Comparison of ENCODE assay signal across 18 cellular contexts in genomic region chr1:202121006-202121405, GRCh38. TPM values are rescaled to one million over a fixed set of nuclear protein-coding genes. Genes with fewer than 3 reads are reported as not detected.
DNase-seq lines count a peak whose midpoint lies in the region; ATAC-seq lines count a peak whose summit lies in the region.
"Had no signal": no experiment of that assay in that cellular context is flagged by ENCODE, and none has a peak within 500 bp of the region (broad histone marks: within the 10 kb centered on the region; RNA-seq: fewer than 3 reads in every experiment).

No MANE protein-coding gene starts in this region.

- no peak overlapping the region for H3K23ac ChIP-seq in mesendoderm (ENCODE audit: low read length)

- no peak overlapping the region for H2BK5ac ChIP-seq in mesendoderm (ENCODE audit: low read length)

- no peaks in the 10 kb centered on the region for H3K36me3 Mint-ChIP-seq in activated T-helper 17 cell treated with anti-CD3 and anti-CD28 coated beads, Interleukin-2, amount 50 U/mL, for 72 hours (ENCODE audit: low read depth)
- H3K36me3 Mint-ChIP-seq: CD8-positive, alpha-beta memory T cell had no signal

- no peak overlapping the region for H2AK5ac ChIP-seq in mesendoderm (ENCODE audit: low read length)

- no peaks in the 10 kb centered on the region for H3K9me2 ChIP-seq in GM23248 (ENCODE audit: insufficient read depth)

- H4K8ac ChIP-seq in mesendoderm (ENCODE audit: low read depth, low read length) = no peak overlapping the region

- H3F3A ChIP-seq in GM23248 (ENCODE audit: insufficient read depth) = no peaks in the 10 kb centered on the region

- in situ Hi-C loops in GM23248 (cut with MboI) = loop anchor here (25.0 kb wide), 1 partner anchor 234 kb away; the partner anchor contains the start of gene SHISA4

- H3K4me1 ChIP-seq in GM23248 (ENCODE audit: insufficient read depth) (no peaks in the 10 kb centered on the region), mesendoderm (ENCODE audit: control insufficient read depth, low read depth, low read length) (no peaks in the 10 kb centered on the region)
- H3K4me1 ChIP-seq: BLaER1 had no signal

- H3K4me1 Mint-ChIP-seq in activated T-helper 17 cell treated with anti-CD3 and anti-CD28 coated beads, Interleukin-2, amount 50 U/mL, for 72 hours = no peaks in the 10 kb centered on the region
- H3K4me1 Mint-ChIP-seq: CD8-positive, alpha-beta memory T cell had no signal

- no peaks in the 10 kb centered on the region for H3K9me3 ChIP-seq in GM23248 (ENCODE audit: low read depth)
- H3K9me3 ChIP-seq: BLaER1, Caco-2 had no signal

- no peak overlapping the region for H4K5ac ChIP-seq in mesendoderm (ENCODE audit: low read length)

- H3K27me3 ChIP-seq in GM23248 (replicated peaks; ENCODE audit: insufficient read depth) = no peaks in the 10 kb centered on the region; the same call in none of the 2 replicates
- no peaks in the 10 kb centered on the region for H3K27me3 ChIP-seq in mesendoderm (ENCODE audit: insufficient read depth, low read length, poor library complexity)
- H3K27me3 ChIP-seq: BLaER1 had no signal

- no peak overlapping the region for H2BK120ac ChIP-seq in mesendoderm (ENCODE audit: low read depth, low read length)

- no peaks in the 10 kb centered on the region for H3K79me1 ChIP-seq in mesendoderm (ENCODE audit: low read length)

- no peak overlapping the region for H3K4me3 Mint-ChIP-seq in activated T-helper 17 cell treated with anti-CD3 and anti-CD28 coated beads, Interleukin-2, amount 50 U/mL, for 72 hours
- H3K4me3 Mint-ChIP-seq: CD8-positive, alpha-beta memory T cell; HFFc6 had no signal

- no peak overlapping the region for H3K9ac ChIP-seq in GM23248
- no peak overlapping the region for H3K9ac ChIP-seq in mesendoderm (ENCODE audit: low read length)
- H3K9ac ChIP-seq: BLaER1 had no signal

- H3K27me3 Mint-ChIP-seq in activated T-helper 17 cell treated with anti-CD3 and anti-CD28 coated beads, Interleukin-2, amount 50 U/mL, for 72 hours = peaks cover 15% of the 10 kb centered on the region

- H3K27ac ChIP-seq in GM23248 (no peak overlapping the region), mesendoderm (ENCODE audit: low read depth, low read length) (no peak overlapping the region), substantia nigra (ENCODE audit: low read depth, low read length, poor library complexity, severe bottlenecking) (peak overlapping the region; percentile 49)
- H3K27ac ChIP-seq: BLaER1 had no signal

- WGBS in GM23248 (ENCODE audit: low coverage in 1 of 2, low lambda C conversion rate in 2 of 2, missing lambda C conversion rate in 2 of 2), 2 experiments = 54 to 57% methylated on average over 7 of the region's 7 CpGs
- no CpG with 5 or more reads among the region's 7 CpGs for WGBS in mesendoderm (ENCODE audit: extremely low coverage, insufficient coverage, low lambda C conversion rate)

- H3K4ac ChIP-seq in mesendoderm (ENCODE audit: low read depth, low read length) = no peak overlapping the region

- H2BK15ac ChIP-seq in mesendoderm (replicated peaks; ENCODE audit: low read depth) = no peak overlapping the region

- peak overlapping the region; percentile 17 for H3K56ac ChIP-seq in mesendoderm (ENCODE audit: low read length)

- peak overlapping the region; percentile 25 for H3K27ac Mint-ChIP-seq in activated T-helper 17 cell treated with anti-CD3 and anti-CD28 coated beads, Interleukin-2, amount 50 U/mL, for 72 hours
- H3K27ac Mint-ChIP-seq: CD8-positive, alpha-beta memory T cell; HFFc6 had no signal

- intact Hi-C loops in left cardiac atrium (cut with DNase I) = no loop called here

- no peak overlapping the region for H3K4me3 ChIP-seq in GM23248
- no peak overlapping the region for H3K4me3 ChIP-seq in mesendoderm (ENCODE audit: low read length)
- H3K4me3 ChIP-seq: BLaER1 had no signal

- H3K4me2 ChIP-seq in GM23248 (ENCODE audit: unreplicated experiment) = no peak overlapping the region
- H3K4me2 ChIP-seq in mesendoderm (ENCODE audit: low read length) = no peak overlapping the region
- H3K4me2 ChIP-seq: BLaER1 had no signal

- DNase-seq in GM23248 (peak; percentile 52), mesendoderm (no peak), substantia nigra (lab: John Stamatoyannopoulos, UW) (no peak), HCEC 1CT (no peak), left cardiac atrium (no peak)
- DNase-seq in stimulated activated CD4-positive, alpha-beta T cell treated with anti-CD3 and anti-CD28 coated beads, Interleukin-2, amount 100 ng/mL, for 48 hours = no peak
- DNase-seq: 8988T; AML-193; Caco-2; CD8-positive, alpha-beta memory T cell; DMS53; GF-D8; H7; HFFc6; IMR-90; KBM-7 had no signal

- ATAC-seq in activated T-helper 17 cell treated with anti-CD3 and anti-CD28 coated beads, Interleukin-2, amount 50 U/mL, for 72 hours (replicated peaks) = peak; percentile 44
- ATAC-seq in left cardiac atrium = no peak

- H3K18ac ChIP-seq in mesendoderm (ENCODE audit: low read length) = no peak overlapping the region

- no peaks in the 10 kb centered on the region for H3K79me2 ChIP-seq in GM23248 (ENCODE audit: insufficient read depth)
- H3K79me2 ChIP-seq in mesendoderm (ENCODE audit: control insufficient read depth, insufficient read depth, low read length) = no peaks in the 10 kb centered on the region

- H2AFZ ChIP-seq in GM23248 = no peak overlapping the region

- H3K9me3 Mint-ChIP-seq in activated T-helper 17 cell treated with anti-CD3 and anti-CD28 coated beads, Interleukin-2, amount 50 U/mL, for 72 hours = no peaks in the 10 kb centered on the region
- H3K9me3 Mint-ChIP-seq: CD8-positive, alpha-beta memory T cell; HFFc6 had no signal

- H3K36me3 ChIP-seq in GM23248 (ENCODE audit: low read depth) = no peaks in the 10 kb centered on the region
- H3K36me3 ChIP-seq in mesendoderm (ENCODE audit: control insufficient read depth, insufficient read depth, low read length) = no peaks in the 10 kb centered on the region
- H3K36me3 ChIP-seq: BLaER1 had no signal

- no peaks in the 10 kb centered on the region for H4K20me1 ChIP-seq in GM23248 (ENCODE audit: insufficient read depth)
- H4K20me1 ChIP-seq: BLaER1 had no signal

RNA-seq across cellular contexts. Expression of gene GPR37L1, which starts 1.7 kb away (rescaled TPM):
- total RNA-seq in GM23248 (2014; rRNA removed; shearing (Covaris generic)) = not detected in 2 replicates
- polyA plus RNA-seq in GM23248 (2016; fragmentation: Nextera tagmentation; extraction: Ambion mirVana) = 0.03 TPM in 1 of 2 replicates, not detected in the other
- total RNA-seq in activated T-helper 17 cell treated with anti-CD3 and anti-CD28 coated beads, Interleukin-2, amount 50 U/mL, for 72 hours = not detected
- polyA plus RNA-seq in mesendoderm (2013, experiment 1 of 2) = 0.01 TPM
- polyA plus RNA-seq in mesendoderm (2013, experiment 2 of 2) = 0.03 TPM
- total RNA-seq in left cardiac atrium = under 1 TPM; 0.05 to 0.21 TPM
- total RNA-seq: CD8-positive, alpha-beta memory T cell; HFFc6; IMR-90 had no signal

RNA-seq across cellular contexts. Expression of gene ARL8A, which starts 23.5 kb away (rescaled TPM):
- 25.0 and 32.5 TPM in 2 replicates for total RNA-seq in GM23248 (2014; rRNA removed; shearing (Covaris generic))
- polyA plus RNA-seq in GM23248 (2016; fragmentation: Nextera tagmentation; extraction: Ambion mirVana) = 33.5 and 33.9 TPM in 2 replicates
- 10 to 100 TPM; 43.6 to 51.4 TPM for total RNA-seq in activated T-helper 17 cell treated with anti-CD3 and anti-CD28 coated beads, Interleukin-2, amount 50 U/mL, for 72 hours
- polyA plus RNA-seq in mesendoderm (2013, experiment 1 of 2) = 32.9 TPM
- polyA plus RNA-seq in mesendoderm (2013, experiment 2 of 2) = 31.1 TPM
- 10 to 100 TPM; 55.6 to 79.8 TPM for total RNA-seq in left cardiac atrium

RNA-seq across cellular contexts. Expression of gene PTPN7, which starts 39.4 kb away (rescaled TPM):
- total RNA-seq in GM23248 (2014; rRNA removed; shearing (Covaris generic)) = not detected in 2 replicates
- polyA plus RNA-seq in GM23248 (2016; fragmentation: Nextera tagmentation; extraction: Ambion mirVana) = 0.16 TPM in 1 of 2 replicates, not detected in the other
- total RNA-seq in activated T-helper 17 cell treated with anti-CD3 and anti-CD28 coated beads, Interleukin-2, amount 50 U/mL, for 72 hours = 100 to 1,000 TPM; 238 to 281 TPM
- 0.65 TPM for polyA plus RNA-seq in mesendoderm (2013, experiment 1 of 2)
- 0.49 TPM for polyA plus RNA-seq in mesendoderm (2013, experiment 2 of 2)
- total RNA-seq in left cardiac atrium = 1 to 10 TPM; 1.3 to 1.9 TPM
- total RNA-seq: Caco-2, HFFc6, IMR-90 had no signal

Comparison
In these comparisons a context has a peak if more than half of its experiments do, and no peak if none do; other contexts are left out.
1. RNA of gene PTPN7, which starts 39.4 kb away (total RNA-seq): 238 to 281 TPM in activated T-helper 17 cell treated with anti-CD3 and anti-CD28 coated beads, Interleukin-2, amount 50 U/mL, for 72 hours; 1.3 to 1.9 TPM in left cardiac atrium and not detected in GM23248; every median in the first group is over 10 times any median in the second.